In genomic region chr5:179765400-179765799, GRCh38 we compare ENCODE assay signal across 9 cellular contexts. TPM values are rescaled to one million over a fixed set of nuclear protein-coding genes. Genes with fewer than 3 reads are reported as not detected.
DNase-seq lines count a peak whose midpoint lies in the region; ATAC-seq and TF ChIP-seq lines count a peak whose summit lies in the region.
"Had no signal": no experiment of that assay in that cellular context is flagged by ENCODE, and none has a peak within 500 bp of the region (broad histone marks: within the 10 kb centered on the region; RNA-seq: fewer than 3 reads in every experiment).

No MANE protein-coding gene starts in this region.

- no peak overlapping the region for H3K14ac ChIP-seq in neuronal stem cell (ENCODE audit: low read length)

- no peak overlapping the region for H2BK12ac ChIP-seq in neuronal stem cell (ENCODE audit: low read length)

- no peaks in the 10 kb centered on the region for H4K20me1 ChIP-seq in fibroblast of lung (ENCODE audit: control insufficient read depth, extremely low read depth, insufficient read depth, low read length)

- TF ChIP-seq CTCF in fibroblast of lung (conservative IDR thresholded peaks at IDR 0.05 in 1 of 2, IDR thresholded peaks at IDR 0.05 in 1 of 2; ENCODE audit: low read depth in 1 of 2, low read length in 2 of 2) (no peak), psoas muscle (IDR thresholded peaks at IDR 0.05) (no peak)

- H3K4me2 ChIP-seq in fibroblast of lung (ENCODE audit: extremely low read depth, insufficient read depth, low read length) = peak overlapping the region; percentile 63
- no peak overlapping the region for H3K4me2 ChIP-seq in neuronal stem cell (ENCODE audit: insufficient read depth, low read length, poor library complexity, severe bottlenecking)

- no peak overlapping the region for H2AFZ ChIP-seq in fibroblast of lung (ENCODE audit: low read length)
- H2AFZ ChIP-seq in neuronal stem cell (ENCODE audit: low read length) = no peak overlapping the region

- H2AK5ac ChIP-seq in neuronal stem cell (ENCODE audit: low read depth, low read length) = no peak overlapping the region

- DNase-seq in G401 (ENCODE audit: low spot score) (peak; percentile 35), RPMI7951 (ENCODE audit: low read depth) (peak; percentile 89), fibroblast of lung (ENCODE audit: low read depth in 2 of 2) (peak; percentile 84 to 95), psoas muscle (peak; percentile 50 to 66), DMS79 (lab: John Stamatoyannopoulos, UW) (no peak), neuronal stem cell (ENCODE audit: low spot score) (no peak)
- DNase-seq in activated T-cell treated with anti-CD3 and anti-CD28 coated beads, Interleukin-2, amount 50 U/mL, for 1 hour = no peak
- DNase-seq: NCI-H1092 had no signal

- peak overlapping the region; percentile 50 for H3K27ac ChIP-seq in fibroblast of lung (ENCODE audit: insufficient read depth, low read length)
- peak overlapping the region; percentile 25 for H3K27ac ChIP-seq in psoas muscle
- H3K27ac ChIP-seq in neuronal stem cell (replicated peaks; ENCODE audit: low read length) = no peak overlapping the region

- in situ Hi-C loops in G401 (cut with HindIII; ENCODE audit: low sequenced_read_pairs) = no loop called here

- no peak overlapping the region for H2BK5ac ChIP-seq in neuronal stem cell (ENCODE audit: low read length)

- no peak overlapping the region for H3K23ac ChIP-seq in neuronal stem cell (ENCODE audit: low read depth, low read length, poor library complexity)

- peak in 2 of 4 donors; percentile 24 to 31 for ATAC-seq in psoas muscle
- ATAC-seq in GM18861 (IDR thresholded peaks at IDR 0.05; ENCODE audit: unreplicated experiment) = no peak

- H3K36me3 ChIP-seq in fibroblast of lung (ENCODE audit: control insufficient read depth, insufficient read depth, low read length) (peaks cover 13% of the 10 kb centered on the region), psoas muscle (ENCODE audit: insufficient read depth in 1 of 2, low read depth in 1 of 2) (peaks cover 0 to 50% of the 10 kb centered on the region in 2 donors), neuronal stem cell (replicated peaks in 1 of 2; ENCODE audit: control insufficient read depth in 2 of 2, insufficient read depth in 2 of 2, low read length in 2 of 2) (peaks cover 33 to 64% of the 10 kb centered on the region in 2 donors)

- H3K9ac ChIP-seq in fibroblast of lung (ENCODE audit: insufficient read depth, low read length) (no peak overlapping the region), neuronal stem cell (ENCODE audit: low read depth, low read length, poor library complexity) (no peak overlapping the region)

- H3K18ac ChIP-seq in neuronal stem cell (ENCODE audit: low read length) = no peak overlapping the region

- no peak overlapping the region for H4K8ac ChIP-seq in neuronal stem cell (ENCODE audit: low read depth, low read length)

- H4K91ac ChIP-seq in neuronal stem cell (ENCODE audit: low read depth, low read length, poor library complexity) = no peak overlapping the region

- peaks cover 11% of the 10 kb centered on the region for H3K79me1 ChIP-seq in neuronal stem cell (ENCODE audit: low read depth, low read length)

- H3K27me3 ChIP-seq in fibroblast of lung (ENCODE audit: control insufficient read depth, insufficient read depth, low read length) = no peaks in the 10 kb centered on the region
- no peaks in the 10 kb centered on the region for H3K27me3 ChIP-seq in psoas muscle (ENCODE audit: insufficient read depth in 3 of 3, low read length in 2 of 3)
- H3K27me3 ChIP-seq in neuronal stem cell (ENCODE audit: control insufficient read depth in 3 of 3, insufficient read depth in 3 of 3, low read depth in 1 of 3, low read length in 3 of 3) = no peaks in the 10 kb centered on the region

- no peaks in the 10 kb centered on the region for H3K9me3 ChIP-seq in fibroblast of lung (ENCODE audit: control insufficient read depth, insufficient read depth, low read depth, low read length)
- no peaks in the 10 kb centered on the region for H3K9me3 ChIP-seq in psoas muscle
- no peaks in the 10 kb centered on the region for H3K9me3 ChIP-seq in neuronal stem cell (replicated peaks in 1 of 2; ENCODE audit: control insufficient read depth in 2 of 2, insufficient read depth in 1 of 2, low read depth in 1 of 2, low read length in 2 of 2)

- H3K4me3 ChIP-seq in fibroblast of lung (replicated peaks in 1 of 4; ENCODE audit: control extremely low read depth in 1 of 4, insufficient read depth in 1 of 4, low read depth in 3 of 4, low read length in 4 of 4) (peak overlapping the region in 1 of 4 experiments; percentile 6), psoas muscle (no peak overlapping the region), neuronal stem cell (ENCODE audit: low read length in 2 of 2) (no peak overlapping the region)

- no peak overlapping the region for H3K4ac ChIP-seq in neuronal stem cell (ENCODE audit: low read length)

- intact Hi-C loops in psoas muscle (cut with DNase I) = no loop called here

- H3K79me2 ChIP-seq in fibroblast of lung (ENCODE audit: control insufficient read depth, insufficient read depth, low read length) = peaks cover 47% of the 10 kb centered on the region

- H2BK15ac ChIP-seq in neuronal stem cell (ENCODE audit: low read length) = no peak overlapping the region

- 62 to 67% (median 63%) methylated on average over 13 of the region's 13 CpGs for WGBS in psoas muscle, 3 donors
- no CpG with 5 or more reads among the region's 13 CpGs for WGBS in neuronal stem cell (ENCODE audit: extremely low coverage in 2 of 2, insufficient read length in 2 of 2, insufficient replicate concordance in 1 of 2), 2 donors

- no peak overlapping the region for H2BK120ac ChIP-seq in neuronal stem cell (ENCODE audit: low read depth, low read length)

- peaks cover 34% of the 10 kb centered on the region for H3K4me1 ChIP-seq in fibroblast of lung (ENCODE audit: control insufficient read depth, extremely low read depth, insufficient read depth, low read length)
- H3K4me1 ChIP-seq in psoas muscle = peaks cover 49% of the 10 kb centered on the region
- H3K4me1 ChIP-seq in neuronal stem cell (ENCODE audit: control insufficient read depth in 2 of 2, insufficient read depth in 1 of 2, low read depth in 1 of 2, low read length in 2 of 2) = peaks cover 2 to 31% of the 10 kb centered on the region in 2 donors

RNA-seq across cellular contexts. Expression of gene LTC4S, which starts 28.4 kb away (rescaled TPM):
- 7.1 and 9.4 TPM in 2 replicates for total RNA-seq in G401 (2014; rRNA removed; shearing (Covaris generic))
- not detected in 2 replicates for total RNA-seq in RPMI7951 (2014; rRNA removed; shearing (Covaris generic))
- 0.83 and 4.1 TPM in 2 replicates for total RNA-seq in fibroblast of lung
- polyA plus RNA-seq in fibroblast of lung = 0.32 and 0.78 TPM in 2 replicates
- 1.1 and 2.4 TPM in 2 replicates for polyA plus RNA-seq in fibroblast of lung (2012)
- polyA minus RNA-seq in fibroblast of lung (ENCODE audit: low replicate concordance) = not detected in 2 replicates
- total RNA-seq in psoas muscle = 1 to 10 TPM; 1.7 to 6.7 (median 4.5) TPM
- 1 to 10 TPM; 1.5 to 2.2 (median 2.1) TPM for polyA plus RNA-seq in psoas muscle
- polyA plus RNA-seq in neuronal stem cell (2013, experiment 1 of 2) = 1.1 TPM
- 1.1 TPM for polyA plus RNA-seq in neuronal stem cell (2013, experiment 2 of 2)

RNA-seq across cellular contexts. Expression of gene MAML1, which starts 32.8 kb away (rescaled TPM):
- total RNA-seq in G401 (2014; rRNA removed; shearing (Covaris generic)) = 12.5 and 14.2 TPM in 2 replicates
- total RNA-seq in RPMI7951 (2014; rRNA removed; shearing (Covaris generic)) = 5.0 and 5.2 TPM in 2 replicates
- 5.1 and 6.4 TPM in 2 replicates for total RNA-seq in fibroblast of lung
- polyA plus RNA-seq in fibroblast of lung = 7.3 and 7.5 TPM in 2 replicates
- polyA plus RNA-seq in fibroblast of lung (2012) = 11.7 and 14.3 TPM in 2 replicates
- 46.3 and 50.6 TPM in 2 replicates for polyA minus RNA-seq in fibroblast of lung (ENCODE audit: low replicate concordance)
- 10 to 100 TPM; 11.2 to 16.0 (median 12.3) TPM for total RNA-seq in psoas muscle
- 10 to 100 TPM in 1 of 3 donors, 1 to 10 TPM in 2; 4.6 to 12.1 (median 5.8) TPM for polyA plus RNA-seq in psoas muscle
- 34.7 TPM for polyA plus RNA-seq in neuronal stem cell (2013, experiment 1 of 2)
- polyA plus RNA-seq in neuronal stem cell (2013, experiment 2 of 2) = 39.1 TPM

RNA-seq across cellular contexts. Expression of gene MGAT4B, which starts 41.3 kb away (rescaled TPM):
- 122 and 128 TPM in 2 replicates for total RNA-seq in G401 (2014; rRNA removed; shearing (Covaris generic))
- total RNA-seq in RPMI7951 (2014; rRNA removed; shearing (Covaris generic)) = 97.7 and 99.4 TPM in 2 replicates
- total RNA-seq in fibroblast of lung (116 and 157 TPM in 2 replicates), psoas muscle (10 to 100 TPM; 29.3 to 58.4 (median 50.7) TPM)
- polyA plus RNA-seq in fibroblast of lung (172 and 175 TPM in 2 replicates), psoas muscle (100 to 1,000 TPM in 1 of 3 donors, 10 to 100 TPM in 2; 40.9 to 136 (median 63.4) TPM)
- polyA plus RNA-seq in fibroblast of lung (2012) = 144 and 153 TPM in 2 replicates
- polyA minus RNA-seq in fibroblast of lung (ENCODE audit: low replicate concordance) = 468 and 469 TPM in 2 replicates
- polyA plus RNA-seq in neuronal stem cell (2013, experiment 1 of 2) = 61.3 TPM
- polyA plus RNA-seq in neuronal stem cell (2013, experiment 2 of 2) = 59.4 TPM

RNA-seq across cellular contexts. Expression of gene SQSTM1, which starts 55.3 kb away (rescaled TPM):
- total RNA-seq in G401 (2014; rRNA removed; shearing (Covaris generic)) = 139 and 150 TPM in 2 replicates
- total RNA-seq in RPMI7951 (2014; rRNA removed; shearing (Covaris generic)) = 131 and 132 TPM in 2 replicates
- total RNA-seq in fibroblast of lung (1,096 and 1,894 TPM in 2 replicates), psoas muscle (1,000 to 10,000 TPM in 1 of 4 donors, 100 to 1,000 TPM in 3; 688 to 1,199 (median 831) TPM)
- polyA plus RNA-seq in fibroblast of lung (212 and 310 TPM in 2 replicates), psoas muscle (100 to 1,000 TPM; 463 to 917 (median 671) TPM)
- 451 and 724 TPM in 2 replicates for polyA plus RNA-seq in fibroblast of lung (2012)
- 385 and 386 TPM in 2 replicates for polyA minus RNA-seq in fibroblast of lung (ENCODE audit: low replicate concordance)
- polyA plus RNA-seq in neuronal stem cell (2013, experiment 1 of 2) = 52.6 TPM
- 53.4 TPM for polyA plus RNA-seq in neuronal stem cell (2013, experiment 2 of 2)

Comparison
In these comparisons a context has a peak if more than half of its experiments do, and no peak if none do; other contexts are left out.
1. DNase-seq: peak in G401 (single experiment), RPMI7951 (single experiment), fibroblast of lung (2 of 2) and psoas muscle (2 of 2); none in DMS79 (single experiment), neuronal stem cell (single experiment) and activated T-cell treated with anti-CD3 and anti-CD28 coated beads, Interleukin-2, amount 50 U/mL, for 1 hour (single experiment).